ENCODE assay signal across 14 cellular contexts in genomic region chr1:113770031-113770430, GRCh38.
"Had no signal": no experiment of that assay in that cellular context is flagged by ENCODE, and none has a peak within 500 bp of the region (broad histone marks: within the 10 kb centered on the region; RNA-seq: fewer than 3 reads in every experiment).

No MANE protein-coding gene starts in this region.

- H3K9me3 Mint-ChIP-seq: activated CD4-positive, alpha-beta memory T cell treated with anti-CD3 and anti-CD28 coated beads for 36 hours; activated T-cell treated with anti-CD3 and anti-CD28 coated beads, Interleukin-2, amount 50 U/mL, for 72 hours; nephron; type B pancreatic cell had no signal

- H3K27ac ChIP-seq: gastrocnemius medialis, suprapubic skin, VCaP had no signal

- H3K27me3 Mint-ChIP-seq: activated CD4-positive, alpha-beta memory T cell treated with anti-CD3 and anti-CD28 coated beads for 36 hours; type B pancreatic cell had no signal

- ATAC-seq: activated T-cell treated with anti-CD3 and anti-CD28 coated beads, Interleukin-2, amount 50 U/mL, for 72 hours; gastrocnemius medialis; left lung had no signal

- H3K27ac Mint-ChIP-seq: activated CD4-positive, alpha-beta memory T cell treated with anti-CD3 and anti-CD28 coated beads for 36 hours; nephron; type B pancreatic cell had no signal

- H3K4me1 Mint-ChIP-seq: nephron had no signal

- H3K4me3 Mint-ChIP-seq: activated CD4-positive, alpha-beta memory T cell treated with anti-CD3 and anti-CD28 coated beads for 36 hours; activated T-cell treated with anti-CD3 and anti-CD28 coated beads, Interleukin-2, amount 50 U/mL, for 72 hours; nephron; type B pancreatic cell had no signal

- H3K9me3 ChIP-seq: gastrocnemius medialis, left lung, suprapubic skin had no signal

- H3K4me3 ChIP-seq: dorsolateral prefrontal cortex, gastrocnemius medialis, left lung, suprapubic skin had no signal

- H3K27me3 ChIP-seq: dorsolateral prefrontal cortex, gastrocnemius medialis, left lung, suprapubic skin had no signal

- DNase-seq: activated CD4-positive, alpha-beta memory T cell treated with anti-CD3 and anti-CD28 coated beads for 36 hours; activated CD8-positive, alpha-beta memory T cell treated with anti-CD3 and anti-CD28 coated beads, Interleukin-2, amount 50 U/mL, for 4 hours; activated naive CD4-positive, alpha-beta T cell treated with anti-CD3 and anti-CD28 coated beads, Interleukin-2, amount 50 U/mL, for 16 hours; activated T-cell treated with anti-CD3 and anti-CD28 coated beads, Interleukin-2, amount 50 U/mL, for 72 hours; gastrocnemius medialis; left lung; stimulated activated CD4-positive, alpha-beta T cell treated with anti-CD3 and anti-CD28 coated beads, Interleukin-12 subunit alpha, Interleukin-12 subunit beta, amount 100 ng/mL, for 4 hours; stimulated activated naive CD4-positive, alpha-beta T cell treated with Interleukin-2 at 50 U/mL for 16 hours; T1000 had no signal
